ENCODE assay signal across 17 cellular contexts in genomic region chr17:49670002-49670401, GRCh38. TPM values are rescaled to one million over a fixed set of nuclear protein-coding genes. Genes with fewer than 3 reads are reported as not detected.
DNase-seq lines count a peak whose midpoint lies in the region; ATAC-seq, FAIRE-seq and TF ChIP-seq lines count a peak whose summit lies in the region.
"Had no signal": no experiment of that assay in that cellular context is flagged by ENCODE, and none has a peak within 500 bp of the region (broad histone marks: within the 10 kb centered on the region; RNA-seq: fewer than 3 reads in every experiment).

No MANE protein-coding gene starts in this region.

- peaks cover 16% of the 10 kb centered on the region for H3K4me1 ChIP-seq in rectal smooth muscle tissue (ENCODE audit: control insufficient read depth, insufficient read depth, low read length)

- H3K27me3 Mint-ChIP-seq in effector memory CD8-positive, alpha-beta T cell = no peaks in the 10 kb centered on the region

- TF ChIP-seq CTCF in D721Med (IDR thresholded peaks at IDR 0.05; ENCODE audit: insufficient read depth, missing control alignments) (no peak), LNCaP clone FGC (IDR thresholded peaks at IDR 0.05; ENCODE audit: control insufficient read depth, extremely low read depth, insufficient read depth) (no peak)

- H3K36me3 ChIP-seq in rectal smooth muscle tissue (ENCODE audit: control insufficient read depth, insufficient read depth, low read length) = no peaks in the 10 kb centered on the region

- no peak overlapping the region for H3K4me3 Mint-ChIP-seq in effector memory CD8-positive, alpha-beta T cell

- FAIRE-seq in D721Med (lab: Jason Lieb, UNC) = peak; percentile 66
- FAIRE-seq: endometrium had no signal

- peak overlapping the region; percentile 70 for H3K27ac ChIP-seq in rectal smooth muscle tissue (ENCODE audit: low read depth, low read length)
- H3K27ac ChIP-seq: Peyer's patch had no signal

- no peaks in the 10 kb centered on the region for H3K9me3 Mint-ChIP-seq in effector memory CD8-positive, alpha-beta T cell

- peak overlapping the region in 1 of 2 donors; percentile 41 for H3K27ac Mint-ChIP-seq in effector memory CD8-positive, alpha-beta T cell

- H3K36me3 Mint-ChIP-seq in effector memory CD8-positive, alpha-beta T cell (ENCODE audit: insufficient read depth) = peaks cover 22% of the 10 kb centered on the region

- ATAC-seq in HG03135 (IDR thresholded peaks at IDR 0.05; ENCODE audit: unreplicated experiment) (no peak), HG03108 (IDR thresholded peaks at IDR 0.05; ENCODE audit: unreplicated experiment) (no peak)
- no peak for ATAC-seq in effector memory CD8-positive, alpha-beta T cell (replicated peaks)

- no peak overlapping the region for H3K9ac ChIP-seq in rectal smooth muscle tissue (ENCODE audit: low read length)

- H3K27me3 ChIP-seq in rectal smooth muscle tissue (ENCODE audit: control insufficient read depth, insufficient read depth, low read length) = no peaks in the 10 kb centered on the region
- H3K27me3 ChIP-seq: Peyer's patch had no signal

- H3K4me1 Mint-ChIP-seq in effector memory CD8-positive, alpha-beta T cell (ENCODE audit: low read depth in 2 of 2) = peaks cover 20 to 40% of the 10 kb centered on the region in 2 donors

- 0 out of 2 replicates have a peak overlapping the region, but pooled peaks have one; percentile 21 for H3K4me3 ChIP-seq in LNCaP clone FGC (ENCODE audit: low read depth, low read length)
- no peak overlapping the region for H3K4me3 ChIP-seq in rectal smooth muscle tissue (ENCODE audit: low read length)
- H3K4me3 ChIP-seq: Peyer's patch, skin epidermis had no signal

- DNase-seq in D721Med (ENCODE audit: insufficient read length, low spot score) (no peak), LNCaP clone FGC (ENCODE audit: low read depth) (peak; percentile 61), glomerular endothelial cell (ENCODE audit: extremely low read depth, low read depth, low spot score) (peak; percentile 58), NCI-H2227 treated with DMSO at 0.1 percent for 48 hours (lab: John Stamatoyannopoulos, UW) (no peak)
- no peak for DNase-seq in effector memory CD8-positive, alpha-beta T cell
- DNase-seq: activated CD4-positive, CD25-positive, alpha-beta regulatory T cell; activated effector memory CD4-positive, alpha-beta T cell treated with Interleukin-2 at 50 U/mL for 16 hours; anterior cingulate cortex; DMS 273 treated with DMSO at 0.1 percent for 48 hours; NCI-H146; Peyer's patch; stimulated activated CD4-positive, alpha-beta T cell treated with anti-CD3 and anti-CD28 coated beads, Interleukin-4, amount 100 ng/mL, for 1 hour had no signal

RNA-seq across cellular contexts. Expression of gene SPOP, which starts 7.9 kb away (rescaled TPM):
- total RNA-seq in glomerular endothelial cell = 33.0 and 48.1 TPM in 2 replicates

RNA-seq across cellular contexts. Expression of gene SLC35B1, which starts 37.8 kb away (rescaled TPM):
- 54.4 and 60.1 TPM in 2 replicates for total RNA-seq in glomerular endothelial cell

Comparison
In these comparisons a context has a peak if more than half of its experiments do, and no peak if none do; other contexts are left out.
1. DNase-seq: peak in LNCaP clone FGC (single experiment) and glomerular endothelial cell (single experiment); none in D721Med (single experiment), effector memory CD8-positive, alpha-beta T cell (0 of 3) and NCI-H2227 treated with DMSO at 0.1 percent for 48 hours (single experiment).